Comparison of ENCODE assay signal across 8 cellular contexts in the genomic region with DNA sequence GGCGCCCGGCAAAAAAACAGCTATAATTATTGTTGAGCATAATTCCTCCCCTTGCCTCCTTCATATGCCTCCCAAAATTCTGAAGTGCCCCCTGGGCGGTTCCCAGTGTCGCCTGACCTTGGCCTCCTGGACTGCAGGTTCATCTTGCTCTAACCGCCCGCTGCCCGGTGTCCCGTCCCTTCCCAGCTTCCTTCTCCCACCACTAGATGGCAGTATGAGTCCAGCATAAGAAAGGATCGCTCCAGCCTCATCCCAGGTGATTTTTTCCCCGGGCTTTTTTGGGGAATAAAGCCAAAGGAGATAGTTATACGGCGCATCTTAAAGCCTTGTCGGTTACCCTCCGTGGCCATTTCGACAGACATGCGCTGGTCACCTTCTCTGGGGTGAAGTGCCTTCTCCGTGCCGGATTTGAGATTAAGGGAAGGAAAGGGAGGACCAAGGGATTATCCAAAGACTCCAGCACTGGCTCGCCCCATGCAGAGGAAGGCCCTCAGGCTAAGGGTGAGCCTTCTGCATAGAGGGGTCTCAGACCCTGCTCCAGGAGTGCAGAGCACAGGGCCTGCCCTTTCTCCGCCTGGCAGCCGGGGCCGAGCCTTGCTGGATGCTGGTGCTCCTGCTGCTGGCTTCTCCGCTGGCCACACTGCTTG. TPM values are rescaled to one million over a fixed set of nuclear protein-coding genes. Genes with fewer than 3 reads are reported as not detected.
DNase-seq lines count a peak whose midpoint lies in the region; ATAC-seq, FAIRE-seq and TF ChIP-seq lines count a peak whose summit lies in the region.

No MANE protein-coding gene starts in this region.

- no peak overlapping the region for H2AFZ ChIP-seq in HepG2 (ENCODE audit: low read length)

- WGBS in HepG2 (ENCODE audit: low lambda C conversion rate), result 18% methylated on average over 11 of the region's 23 CpGs

- no peaks in the 10 kb centered on the region for H3K79me2 ChIP-seq in HepG2 (ENCODE audit: insufficient read depth, low read length)

- CTCF ChIA-PET in HEK293 (lab: Yijun Ruan, JAX), result interaction anchor here (0.6 to 3.2 kb wide), 22 partner anchors 14 to 1371 kb away, joined by 3 to 27 read pairs (median 4); no protein-coding TSS in a partner anchor
- CTCF ChIA-PET in HepG2 (lab: Yijun Ruan, JAX; ENCODE audit: low intra/inter-chr PET ratio, low total read pairs), result interaction anchor here (0.7 to 3.6 kb wide), 5 partner anchors 259 to 557 kb away, joined by 3 to 33 read pairs (median 8); no protein-coding TSS in a partner anchor

- in situ Hi-C loops in HepG2 (cut with HindIII; ENCODE audit: extremely low pct_ligation_motif_present, low pct_unique_long_range_greater_than_20kb), result loop anchor here (5.0 to 25.0 kb wide), 3 partner anchors 259 to 829 kb away; a partner anchor contains a TSS

- H3K9ac ChIP-seq in HepG2 (ENCODE audit: insufficient read depth, low read depth, low read length), result no peak overlapping the region

- POLR2A ChIA-PET in HEK293 (lab: Yijun Ruan, JAX), result no interaction called here
- POLR2A ChIA-PET in HepG2 (lab: Yijun Ruan, JAX), result interaction anchor here (2.0 kb wide), 1 partner anchor 259 kb away, joined by 4 read pairs; no protein-coding TSS in a partner anchor

- H3K27me3 ChIP-seq in HepG2 (ENCODE audit: control insufficient read depth in 1 of 2, insufficient read depth in 2 of 2, low read length in 2 of 2), result no peaks in the 10 kb centered on the region

- no peak for TF ChIP-seq POLR2A in HepG2 (IDR thresholded peaks at IDR 0.05; ENCODE audit: insufficient read depth in 1 of 2, low read depth in 2 of 2, low read length in 2 of 2)

- peak; percentile 45; the same call in 1 of the 2 replicates for TF ChIP-seq CTCF in HEK293 (tag by site-specific recombination; IDR thresholded peaks at IDR 0.05)
- TF ChIP-seq CTCF in HepG2 (CRISPR knock-in tag; IDR thresholded peaks at IDR 0.05), result peak; percentile 90

- no peak for TF ChIP-seq EP300 in HepG2 (IDR thresholded peaks at IDR 0.05; ENCODE audit: low read depth in 2 of 2, low read length in 2 of 2)
- TF ChIP-seq EP300 in HepG2 (CRISPR knock-in tag; IDR thresholded peaks at IDR 0.05; ENCODE audit: borderline replicate concordance), result no peak

- no peaks in the 10 kb centered on the region for H3K36me3 ChIP-seq in HEK293 (ENCODE audit: control insufficient read depth in 2 of 2, insufficient read depth in 1 of 2, low read length in 2 of 2)
- H3K36me3 ChIP-seq in HepG2 (replicated peaks in 1 of 2; ENCODE audit: control insufficient read depth in 1 of 2, insufficient read depth in 2 of 2, low read length in 2 of 2), result no peaks in the 10 kb centered on the region

- peak; percentile 91 for ATAC-seq in HepG2
- no peak for ATAC-seq in HG02798 (IDR thresholded peaks at IDR 0.05; ENCODE audit: poor library complexity, unreplicated experiment)

- TF ChIP-seq RAD21 in HepG2 (CRISPR knock-in tag; IDR thresholded peaks at IDR 0.05), result peak; percentile 89

- H3K4me2 ChIP-seq in HepG2 (ENCODE audit: low read depth, low read length), result peak overlapping the region; percentile 36

- H3K4me3 ChIP-seq in HEK293 (ENCODE audit: low read depth, low read length) (no peak overlapping the region), HepG2 (replicated peaks in 1 of 3; ENCODE audit: insufficient read depth in 1 of 3, low read depth in 2 of 3, low read length in 3 of 3) (no peak overlapping the region)

- DNase-seq in CD1c-positive myeloid dendritic cell (ENCODE audit: extremely low spot score), result peak; percentile 75
- DNase-seq in NCI-H345 treated with DMSO at 0.1 percent for 48 hours (lab: John Stamatoyannopoulos, UW; ENCODE audit: unreplicated experiment), result peak; percentile 77
- peak; percentile 45 for DNase-seq in activated CD4-positive, alpha-beta T cell treated with anti-CD3 and anti-CD28 coated beads, Interleukin-2, amount 50 U/mL, for 1 hour
- DNase-seq in dermis blood vessel endothelial cell, result peak; percentile 86
- peak; percentile 65 for DNase-seq in HepG2 (ENCODE audit: low spot score)
- peak in 2 of 3 donors; percentile 30 to 50 for DNase-seq in stimulated activated CD4-positive, alpha-beta T cell treated with anti-CD3 and anti-CD28 coated beads, TNF-alpha, amount 100 ng/mL, for 48 hours (ENCODE audit: low read depth in 3 of 3)

- no peaks in the 10 kb centered on the region for H4K20me1 ChIP-seq in HepG2 (ENCODE audit: insufficient read depth, low read length)

- peak; percentile 68 for FAIRE-seq in HepG2 (lab: Jason Lieb, UNC)

- H3K9me3 ChIP-seq in HEK293 (ENCODE audit: control insufficient read depth, insufficient read depth, low read depth, low read length) (no peaks in the 10 kb centered on the region), HepG2 (ENCODE audit: low read length) (no peaks in the 10 kb centered on the region)

- no TSS peak for BruUV-seq in HepG2 (replicated peaks; lab: Mats Ljungman, UMichigan)

- H3K27ac ChIP-seq in HEK293 (ENCODE audit: extremely low read depth, low read depth, low read length), result no peak overlapping the region
- no peak overlapping the region for H3K27ac ChIP-seq in HepG2 (ENCODE audit: extremely low read length, insufficient read depth, low read length)

- intact Hi-C loops in HepG2 (cut with micrococcal nuclease; ENCODE audit: unreplicated experiment), result loop anchor here (1.0 to 10.0 kb wide), 3 partner anchors 111 to 557 kb away; no protein-coding TSS in a partner anchor

- H3K4me1 ChIP-seq in HEK293 (ENCODE audit: control insufficient read depth, insufficient read depth, low read length) (no peaks in the 10 kb centered on the region), HepG2 (ENCODE audit: insufficient read depth, low read length) (peaks cover 41% of the 10 kb centered on the region)

TF ChIP-seq in HEK293, 187 proteins besides CTCF, POLR2A, EP300 and RAD21 (continues in another document):
- no peak for TF ChIP-seq ZFP41 (tag by site-specific recombination; IDR thresholded peaks at IDR 0.05; ENCODE audit: borderline replicate concordance)
- peak; percentile 39; the same call in 1 of the 2 replicates for TF ChIP-seq ZEB2 (tag by site-specific recombination; IDR thresholded peaks at IDR 0.05)
- TF ChIP-seq IKZF3 (tag by site-specific recombination; IDR thresholded peaks at IDR 0.05), result peak; percentile 92
- TF ChIP-seq, protein P1, sequence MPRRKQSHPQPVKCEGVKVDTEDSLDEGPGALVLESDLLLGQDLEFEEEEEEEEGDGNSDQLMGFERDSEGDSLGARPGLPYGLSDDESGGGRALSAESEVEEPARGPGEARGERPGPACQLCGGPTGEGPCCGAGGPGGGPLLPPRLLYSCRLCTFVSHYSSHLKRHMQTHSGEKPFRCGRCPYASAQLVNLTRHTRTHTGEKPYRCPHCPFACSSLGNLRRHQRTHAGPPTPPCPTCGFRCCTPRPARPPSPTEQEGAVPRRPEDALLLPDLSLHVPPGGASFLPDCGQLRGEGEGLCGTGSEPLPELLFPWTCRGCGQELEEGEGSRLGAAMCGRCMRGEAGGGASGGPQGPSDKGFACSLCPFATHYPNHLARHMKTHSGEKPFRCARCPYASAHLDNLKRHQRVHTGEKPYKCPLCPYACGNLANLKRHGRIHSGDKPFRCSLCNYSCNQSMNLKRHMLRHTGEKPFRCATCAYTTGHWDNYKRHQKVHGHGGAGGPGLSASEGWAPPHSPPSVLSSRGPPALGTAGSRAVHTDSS (tag by site-specific recombination; IDR thresholded peaks at IDR 0.05), result no peak
- TF ChIP-seq GLIS1 (tag by site-specific recombination; IDR thresholded peaks at IDR 0.05), result peak; percentile 56

TF ChIP-seq in HepG2, 621 proteins besides CTCF, POLR2A, EP300 and RAD21 (continues in another document):
- 0 out of 2 replicates have a peak, but pooled peaks have one; percentile 19 for TF ChIP-seq RARA (CRISPR knock-in tag; IDR thresholded peaks at IDR 0.05)
- 0 out of 2 replicates have a peak, but pooled peaks have one; percentile 27 for TF ChIP-seq MIXL1 (CRISPR knock-in tag; IDR thresholded peaks at IDR 0.05)
- TF ChIP-seq KAT8 (CRISPR knock-in tag; IDR thresholded peaks at IDR 0.05), result peak; percentile 41; the same call in 1 of the 2 replicates
- no peak for TF ChIP-seq ZBTB21 (CRISPR knock-in tag; IDR thresholded peaks at IDR 0.05)

RNA-seq across cellular contexts. Expression of a gene that starts 45.8 kb away (rescaled TPM):
- 219 and 227 TPM in 2 replicates for total RNA-seq in dermis blood vessel endothelial cell
- total RNA-seq in HepG2 (2016; rRNA removed; fragmentation: Illumina TruSeq; extraction: Trizol), result 241 and 259 TPM in 2 replicates
- total RNA-seq in HepG2 (2016; cell fraction: cytosol; rRNA removed; fragmentation: Illumina TruSeq; extraction: Trizol; ENCODE audit: low read depth), result 38.2 and 46.4 TPM in 2 replicates
- total RNA-seq in HepG2 (2016; cell fraction: insoluble cytoplasmic fraction; rRNA removed; fragmentation: Illumina TruSeq; extraction: Trizol), result 252 and 280 TPM in 2 replicates
- 76.5 and 81.0 TPM in 2 replicates for total RNA-seq in HepG2 (2016; cell fraction: membrane; rRNA removed; fragmentation: Illumina TruSeq; extraction: Trizol)
- total RNA-seq in HepG2 (2016; cell fraction: nucleus; rRNA removed; fragmentation: Illumina TruSeq; extraction: Trizol), result 391 and 395 TPM in 2 replicates
- 83.9 and 105 TPM in 2 replicates for polyA plus RNA-seq in HepG2 (2011; rRNA removed)
- polyA plus RNA-seq in HepG2 (2011; cell fraction: cytosol; rRNA removed), result 65.0 and 65.1 TPM in 2 replicates
- polyA plus RNA-seq in HepG2 (2011; cell fraction: nucleus; rRNA removed), result 235 and 261 TPM in 2 replicates
- polyA plus RNA-seq in HepG2 (2012), result 62.0 and 93.0 TPM in 2 replicates
- polyA plus RNA-seq in HepG2 (2016; cell fraction: cytosol; fragmentation: Illumina TruSeq; extraction: Trizol; ENCODE audit: low read depth), result 42.7 and 46.3 TPM in 2 replicates
- 362 and 401 TPM in 2 replicates for polyA plus RNA-seq in HepG2 (2016; cell fraction: insoluble cytoplasmic fraction; fragmentation: Illumina TruSeq; extraction: Trizol; ENCODE audit: low read depth)
- polyA plus RNA-seq in HepG2 (2016; cell fraction: membrane; fragmentation: Illumina TruSeq; extraction: Trizol; ENCODE audit: low read depth), result 75.5 and 84.5 TPM in 2 replicates
- polyA plus RNA-seq in HepG2 (2016; cell fraction: nucleus; fragmentation: Illumina TruSeq; extraction: Trizol; ENCODE audit: insufficient read depth, low read depth), result 261 and 267 TPM in 2 replicates
- 162 and 478 TPM in 2 replicates for polyA minus RNA-seq in HepG2 (2011; rRNA and poly(A)+ RNA removed; ENCODE audit: low replicate concordance)
- polyA minus RNA-seq in HepG2 (2011; cell fraction: cytosol; rRNA and poly(A)+ RNA removed), result 95.7 and 153 TPM in 2 replicates
- 674 and 713 TPM in 2 replicates for polyA minus RNA-seq in HepG2 (2011; cell fraction: nucleus; rRNA and poly(A)+ RNA removed)
